20 cellular contexts compared by ENCODE assay signal in genomic region chr7:55094122-55094690, GRCh38.
"Had no signal": no experiment of that assay in that cellular context is flagged by ENCODE, and none has a peak within 500 bp of the region (broad histone marks: within the 10 kb centered on the region; RNA-seq: fewer than 3 reads in every experiment).

No MANE protein-coding gene starts in this region.

- H3K27me3 ChIP-seq: cardiac muscle cell, heart left ventricle, transverse colon had no signal

- H3K27ac ChIP-seq: cardiac muscle cell, skin epidermis, transverse colon, VCaP had no signal

- FAIRE-seq: frontal cortex had no signal

- H3K36me3 ChIP-seq: cardiac muscle cell, heart left ventricle, transverse colon had no signal

- ATAC-seq: effector memory CD8-positive, alpha-beta T cell; right cardiac atrium had no signal

- DNase-seq: activated CD4-positive, alpha-beta T cell treated with anti-CD3 and anti-CD28 coated beads, Interleukin-2, amount 50 U/mL, for 1 hour; activated CD4-positive, CD25-positive, alpha-beta regulatory T cell treated with anti-CD3 and anti-CD28 coated beads, Interleukin-2, amount 50 U/mL, for 72 hours; activated CD8-positive, alpha-beta memory T cell treated with anti-CD3 and anti-CD28 coated beads, Interleukin-2, amount 50 U/mL, for 4 hours; activated effector memory CD4-positive, alpha-beta T cell treated with Interleukin-2 at 50 U/mL for 16 hours; activated naive CD4-positive, alpha-beta T cell treated with anti-CD3 and anti-CD28 coated beads, Interleukin-2, amount 10 ng/mL, durations not matched to agents 7 days and 5 days; activated T-cell treated with anti-CD3 and anti-CD28 coated beads, Interleukin-2, amount 50 U/mL, for 48 hours; effector memory CD8-positive, alpha-beta T cell; immature natural killer cell; midbrain; nephron progenitor cell; occipital lobe; SW 1271; T-helper 2 cell; transverse colon had no signal

- H3K9me3 ChIP-seq: heart left ventricle, transverse colon had no signal

- H3K4me3 ChIP-seq: cardiac muscle cell, heart left ventricle, skin epidermis, transverse colon had no signal
